In genomic region chr17:75142236-75142971, GRCh38 we compare ENCODE assay signal across 16 cellular contexts.
"Had no signal": no experiment of that assay in that cellular context is flagged by ENCODE, and none has a peak within 500 bp of the region (broad histone marks: within the 10 kb centered on the region; RNA-seq: fewer than 3 reads in every experiment).

No MANE protein-coding gene starts in this region.

- H3K27me3 ChIP-seq: gastrocnemius medialis, tibial artery, uterus had no signal

- DNase-seq: activated B cell treated with CpG ODN at 0.5 μM for 24 hours; activated CD4-positive, alpha-beta T cell treated with anti-CD3 and anti-CD28 coated beads, Interleukin-2, amount 10 ng/mL, durations not matched to agents 24 days and 14 days; activated CD8-positive, alpha-beta memory T cell treated with anti-CD3 and anti-CD28 coated beads, Interleukin-2, amount 50 U/mL, for 4 hours; activated naive CD4-positive, alpha-beta T cell treated with anti-CD3 and anti-CD28 coated beads, Interleukin-2, amount 50 U/mL, for 16 hours; activated T-cell treated with anti-CD3 and anti-CD28 coated beads, Interleukin-2, amount 50 U/mL, for 72 hours; gastrocnemius medialis; lower lobe of right lung; stimulated activated CD4-positive, alpha-beta T cell treated with anti-CD3 and anti-CD28 coated beads, Interleukin-2, amount 100 ng/mL, for 24 hours; stimulated activated naive CD8-positive, alpha-beta T cell treated with anti-CD3 and anti-CD28 coated beads, Interleukin-15, Interleukin-2, amounts not matched to agents 100 U/mL and 50 U/mL, for 24 hours; substantia nigra; T-helper 17 cell; tibial artery; uterus had no signal

- H3K9me3 Mint-ChIP-seq: activated B cell treated with CpG ODN at 0.5 μM for 24 hours; activated CD4-positive, alpha-beta T cell treated with anti-CD3 and anti-CD28 coated beads, Interleukin-2, amount 10 ng/mL, durations not matched to agents 24 days and 14 days; activated T-cell treated with anti-CD3 and anti-CD28 coated beads, Interleukin-2, amount 50 U/mL, for 72 hours; central memory CD8-positive, alpha-beta T cell; nephron had no signal

- H3K9me3 ChIP-seq: gastrocnemius medialis, lower lobe of right lung, tibial artery, uterus had no signal

- H3K4me3 Mint-ChIP-seq: activated B cell treated with CpG ODN at 0.5 μM for 24 hours; activated CD4-positive, alpha-beta T cell treated with anti-CD3 and anti-CD28 coated beads, Interleukin-2, amount 10 ng/mL, durations not matched to agents 24 days and 14 days; activated T-cell treated with anti-CD3 and anti-CD28 coated beads, Interleukin-2, amount 50 U/mL, for 72 hours; central memory CD8-positive, alpha-beta T cell; nephron; T-helper 17 cell had no signal

- H3K4me1 ChIP-seq: lower lobe of right lung, tibial artery, uterus had no signal

- H3K27ac Mint-ChIP-seq: activated B cell treated with CpG ODN at 0.5 μM for 24 hours; activated CD4-positive, alpha-beta T cell treated with anti-CD3 and anti-CD28 coated beads, Interleukin-2, amount 10 ng/mL, durations not matched to agents 24 days and 14 days; nephron had no signal

- H3K36me3 ChIP-seq: uterus had no signal

- H3K4me1 Mint-ChIP-seq: nephron had no signal

- H3K27ac ChIP-seq: coronary artery, gastrocnemius medialis, lower lobe of right lung, tibial artery, uterus had no signal

- H3K27me3 Mint-ChIP-seq: activated B cell treated with CpG ODN at 0.5 μM for 24 hours; activated CD4-positive, alpha-beta T cell treated with anti-CD3 and anti-CD28 coated beads, Interleukin-2, amount 10 ng/mL, durations not matched to agents 24 days and 14 days; central memory CD8-positive, alpha-beta T cell; T-helper 17 cell had no signal

- H3K4me3 ChIP-seq: coronary artery, gastrocnemius medialis, lower lobe of right lung, tibial artery, uterus had no signal
